19 cellular contexts compared by ENCODE assay signal in genomic region chr12:123813349-123813748, GRCh38. TPM values are rescaled to one million over a fixed set of nuclear protein-coding genes. Genes with fewer than 3 reads are reported as not detected.
DNase-seq lines count a peak whose midpoint lies in the region; ATAC-seq, FAIRE-seq and TF ChIP-seq lines count a peak whose summit lies in the region.
"Had no signal": no experiment of that assay in that cellular context is flagged by ENCODE, and none has a peak within 500 bp of the region (broad histone marks: within the 10 kb centered on the region; RNA-seq: fewer than 3 reads in every experiment).

No MANE protein-coding gene starts in this region.

- H3K36me3 ChIP-seq in astrocyte (ENCODE audit: insufficient read depth, low read length) (no peaks in the 10 kb centered on the region), right atrium auricular region (no peaks in the 10 kb centered on the region)
- H3K36me3 ChIP-seq: BLaER1, vagina had no signal

- no peak for FAIRE-seq in astrocyte (lab: Jason Lieb, UNC)

- no peak for ATAC-seq in GM19455 (IDR thresholded peaks at IDR 0.05; ENCODE audit: unreplicated experiment)
- ATAC-seq: activated CD8-positive, alpha-beta T cell treated with anti-CD3 and anti-CD28 coated beads, Interleukin-2, amount 10 ng/mL, durations not matched to agents 7 days and 5 days; WTC11 had no signal

- H3K4me3 ChIP-seq in AG09309 (ENCODE audit: control insufficient read depth, low read depth, low read length) (no peak overlapping the region), astrocyte (ENCODE audit: insufficient read depth, low read depth, low read length) (no peak overlapping the region), right atrium auricular region (no peak overlapping the region)
- H3K4me3 ChIP-seq: BLaER1, vagina had no signal

- no peaks in the 10 kb centered on the region for H3K79me2 ChIP-seq in astrocyte (ENCODE audit: insufficient read depth, low read length)

- H3K4me1 ChIP-seq in astrocyte (ENCODE audit: insufficient read depth, low read length) (no peaks in the 10 kb centered on the region), right atrium auricular region (no peaks in the 10 kb centered on the region)
- H3K4me1 ChIP-seq: BLaER1, vagina had no signal

- peaks cover 7% of the 10 kb centered on the region for H3K9me3 ChIP-seq in astrocyte (ENCODE audit: insufficient read depth, low read depth, low read length)
- peaks cover 0 to 24% of the 10 kb centered on the region in 2 donors for H3K9me3 ChIP-seq in right atrium auricular region
- H3K9me3 ChIP-seq: vagina had no signal

- H3K4me2 ChIP-seq in astrocyte (ENCODE audit: low read length), result no peak overlapping the region
- H3K4me2 ChIP-seq: BLaER1 had no signal

- H2AFZ ChIP-seq in astrocyte (ENCODE audit: low read depth, low read length), result no peak overlapping the region

- H3K27ac ChIP-seq in astrocyte (ENCODE audit: low read depth, low read length) (no peak overlapping the region), right atrium auricular region (no peak overlapping the region)
- H3K27ac ChIP-seq: BLaER1, vagina had no signal

- DNase-seq in AG09309 (ENCODE audit: low read depth) (peak; percentile 35), HCEC 1CT (peak; percentile 5), astrocyte (ENCODE audit: low read depth) (peak; percentile 36), iris pigment epithelial cell (ENCODE audit: low read depth) (peak; percentile 30), DMS53 treated with DMSO at 0.1 percent for 48 hours (lab: John Stamatoyannopoulos, UW; ENCODE audit: unreplicated experiment) (no peak), right atrium auricular region (ENCODE audit: low spot score) (no peak), inferior parietal cortex (ENCODE audit: extremely low spot score) (no peak)
- DNase-seq: activated CD8-positive, alpha-beta T cell treated with anti-CD3 and anti-CD28 coated beads, Interleukin-2, amount 10 ng/mL, durations not matched to agents 7 days and 5 days; caudate nucleus; foreskin melanocyte; H9; NCI-H187; NCI-H510A; SHP77; substantia nigra had no signal

- H3K27ac Mint-ChIP-seq in astrocyte (ENCODE audit: unreplicated experiment), result no peak overlapping the region
- H3K27ac Mint-ChIP-seq: activated CD8-positive, alpha-beta T cell treated with anti-CD3 and anti-CD28 coated beads, Interleukin-2, amount 10 ng/mL, durations not matched to agents 7 days and 5 days; H9; WTC11 had no signal

- H3K27me3 ChIP-seq in astrocyte (ENCODE audit: insufficient read depth, low read length) (peaks cover 5% of the 10 kb centered on the region), right atrium auricular region (no peaks in the 10 kb centered on the region)
- H3K27me3 ChIP-seq: BLaER1, vagina had no signal

- H3K4me3 Mint-ChIP-seq in astrocyte (ENCODE audit: unreplicated experiment), result no peak overlapping the region
- H3K4me3 Mint-ChIP-seq: activated CD8-positive, alpha-beta T cell treated with anti-CD3 and anti-CD28 coated beads, Interleukin-2, amount 10 ng/mL, durations not matched to agents 7 days and 5 days; H9; WTC11 had no signal

- H3K27me3 Mint-ChIP-seq in astrocyte (ENCODE audit: low read depth, unreplicated experiment), result peaks cover 10% of the 10 kb centered on the region

- peaks cover 14% of the 10 kb centered on the region for H3K9me3 Mint-ChIP-seq in astrocyte (ENCODE audit: unreplicated experiment)

- no peaks in the 10 kb centered on the region for H4K20me1 ChIP-seq in astrocyte (ENCODE audit: insufficient read depth, low read length)
- H4K20me1 ChIP-seq: BLaER1 had no signal

- TF ChIP-seq CTCF in AG09309 (IDR thresholded peaks at IDR 0.05; ENCODE audit: control insufficient read depth, insufficient read depth, low read depth, low read length, missing control alignments) (no peak), astrocyte (IDR thresholded peaks at IDR 0.05; ENCODE audit: insufficient read depth, low read depth, low read length) (no peak), right atrium auricular region (IDR thresholded peaks at IDR 0.05) (no peak)

- peaks cover 2% of the 10 kb centered on the region for H3K36me3 Mint-ChIP-seq in astrocyte (ENCODE audit: low read depth, unreplicated experiment)

- H3K4me1 Mint-ChIP-seq in astrocyte (ENCODE audit: low read depth, unreplicated experiment), result peaks cover 6% of the 10 kb centered on the region
- H3K4me1 Mint-ChIP-seq: H9, WTC11 had no signal

- no peak overlapping the region for H3K9ac ChIP-seq in astrocyte (ENCODE audit: low read length)
- H3K9ac ChIP-seq: BLaER1 had no signal

RNA-seq across cellular contexts. Expression of gene DNAH10, which starts 51.2 kb away (rescaled TPM):
- total RNA-seq in astrocyte (0.54 and 1.2 TPM in 2 replicates), right atrium auricular region (under 1 TPM in 1 of 2 donors, not detected in 1; 0.11 TPM)
- total RNA-seq: vagina had no signal

Comparison
In these comparisons a context has a peak if more than half of its experiments do, and no peak if none do; other contexts are left out.
1. DNase-seq: peak in AG09309 (single experiment), HCEC 1CT (single experiment), astrocyte (single experiment) and iris pigment epithelial cell (single experiment); none in DMS53 treated with DMSO at 0.1 percent for 48 hours (single experiment), right atrium auricular region (single experiment) and inferior parietal cortex (single experiment).